ENCODE assay signal across 8 cellular contexts in the genomic region with DNA sequence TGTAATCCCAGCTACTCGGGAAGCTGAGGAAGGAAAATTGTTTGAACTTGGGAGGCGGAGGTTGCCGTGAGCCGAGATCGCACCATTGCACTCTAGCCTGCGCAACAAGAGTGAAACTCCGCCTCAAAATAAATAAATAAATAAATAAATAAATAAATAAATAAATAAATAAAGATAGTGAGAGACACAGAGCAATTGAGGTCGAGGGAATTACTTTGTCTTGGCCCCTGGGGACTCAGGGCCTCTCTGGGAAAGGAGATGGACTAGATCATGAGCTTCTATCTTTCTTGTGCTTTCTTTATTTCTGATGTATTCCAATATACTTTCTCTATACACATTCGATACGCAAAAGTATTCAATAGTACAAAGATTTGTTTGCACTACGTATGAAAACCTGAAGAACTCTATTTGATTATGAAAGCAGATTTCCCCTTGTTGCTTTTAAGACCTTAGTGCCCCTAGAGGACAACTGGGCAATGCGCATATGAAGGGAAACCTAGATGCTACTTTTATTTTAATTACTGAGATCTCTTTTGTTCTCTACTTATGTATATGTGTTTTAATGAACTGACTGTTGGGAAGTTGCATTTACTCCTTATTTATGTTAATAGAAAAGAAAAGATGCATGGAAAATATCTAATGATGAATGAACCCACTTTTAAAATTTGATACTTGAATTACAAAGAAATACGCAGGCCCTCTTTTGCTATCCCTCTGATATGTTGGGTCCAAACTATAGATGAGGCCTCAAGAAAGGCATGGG. TPM values are rescaled to one million over a fixed set of nuclear protein-coding genes. Genes with fewer than 3 reads are reported as not detected.
DNase-seq lines count a peak whose midpoint lies in the region; ATAC-seq and TF ChIP-seq lines count a peak whose summit lies in the region.

No MANE protein-coding gene starts in this region.

- H3K27ac ChIP-seq in RWPE1: no peak overlapping the region

- peak; percentile 88 for TF ChIP-seq CTCF in RWPE1 (conservative IDR thresholded peaks at IDR 0.05; ENCODE audit: low read depth)

- ATAC-seq in GM19397 (IDR thresholded peaks at IDR 0.05; ENCODE audit: unreplicated experiment): peak; percentile 84
- peak; percentile 94 for ATAC-seq in HG03432 (IDR thresholded peaks at IDR 0.05; ENCODE audit: unreplicated experiment)

- DNase-seq in NCI-H2196 (lab: John Stamatoyannopoulos, UW; ENCODE audit: unreplicated experiment) (peak; percentile 31), NCI-H2196 treated with DMSO at 0.1 percent for 48 hours (lab: John Stamatoyannopoulos, UW; ENCODE audit: unreplicated experiment) (no peak), RWPE1 (ENCODE audit: low spot score) (peak; percentile 49), cerebellum (ENCODE audit: low spot score) (peak; percentile 46), medulla oblongata (ENCODE audit: extremely low spot score) (peak; percentile 66)
- no peak for DNase-seq in activated effector memory CD4-positive, alpha-beta T cell treated with anti-CD3 and anti-CD28 coated beads, Interleukin-2, amount 50 U/mL, for 16 hours

- POLR2A ChIA-PET in RWPE1 (lab: Yijun Ruan, JAX; ENCODE audit: low non-redundant PET): no interaction called here

- CTCF ChIA-PET in RWPE1 (lab: Yijun Ruan, JAX): interaction anchor here (0.6 to 1.0 kb wide), 7 partner anchors 29 to 872 kb away, joined by 3 read pairs; no protein-coding TSS in a partner anchor

RNA-seq across cellular contexts. Expression of a gene that starts 12.8 kb away (rescaled TPM):
- total RNA-seq in cerebellum: 35.3 TPM

Comparison
In these comparisons a context has a peak if more than half of its experiments do, and no peak if none do; other contexts are left out.
1. DNase-seq: peak in NCI-H2196 (single experiment), RWPE1 (single experiment), cerebellum (single experiment) and medulla oblongata (single experiment); none in NCI-H2196 treated with DMSO at 0.1 percent for 48 hours (single experiment) and activated effector memory CD4-positive, alpha-beta T cell treated with anti-CD3 and anti-CD28 coated beads, Interleukin-2, amount 50 U/mL, for 16 hours (single experiment).